In the genomic region with DNA sequence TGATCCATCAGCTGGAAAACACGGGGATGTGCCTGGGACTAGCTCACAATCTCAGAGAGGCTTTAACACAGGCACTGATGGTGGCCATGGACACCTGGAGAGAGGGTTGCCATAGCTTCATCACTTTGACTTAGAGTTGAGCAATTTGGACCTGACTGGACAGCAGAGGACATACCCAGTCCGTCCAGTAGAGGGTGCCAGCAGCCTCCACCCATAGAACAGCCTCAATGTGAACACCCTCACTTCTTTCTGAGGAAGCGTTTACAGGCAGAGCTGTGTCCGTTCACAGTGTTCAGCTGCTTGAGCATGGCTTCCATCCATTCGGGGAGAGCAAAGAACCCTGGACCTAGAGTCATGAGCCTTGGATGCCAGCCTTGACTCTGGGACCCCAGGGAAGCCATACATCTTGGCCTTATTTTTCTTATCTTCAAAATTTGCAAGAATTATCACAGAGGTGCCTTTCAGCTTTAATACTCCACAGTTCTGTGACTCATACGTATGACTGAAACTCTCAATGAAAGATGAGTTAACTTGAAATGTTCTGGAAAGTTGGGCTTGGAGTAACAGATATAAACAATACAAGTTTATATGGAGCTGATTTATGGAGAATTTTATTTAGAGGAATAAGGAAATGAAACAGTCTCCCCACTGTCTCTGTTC, we compare ENCODE assay signal across 8 cellular contexts.
A peak's percentile ranks its signal among the peaks of the same experiment; 100 is the strongest.
DNase-seq lines count a peak whose midpoint lies in the region; ATAC-seq and TF ChIP-seq lines count a peak whose summit lies in the region.

No MANE protein-coding gene starts in this region.

- no peak for ATAC-seq in activated CD4-positive, CD25-positive, alpha-beta regulatory T cell treated with anti-CD3 and anti-CD28 coated beads, Interleukin-2, amount 50 U/mL, for 24 hours
- ATAC-seq in HG02571 (IDR thresholded peaks at IDR 0.05; ENCODE audit: unreplicated experiment) (peak; percentile 78), lower lobe of right lung (peak; percentile 81 to 88)

- TF ChIP-seq CTCF in VCaP (conservative IDR thresholded peaks at IDR 0.05), result peak; percentile 98
- TF ChIP-seq CTCF in dorsolateral prefrontal cortex (IDR thresholded peaks at IDR 0.05 in 54 of 56, conservative IDR thresholded peaks at IDR 0.05 in 2 of 56; ENCODE audit: low read depth in 1 of 56, partially characterized antibody in 56 of 56), result peak; percentile 37 to 87 (median 78)
- TF ChIP-seq CTCF in lower lobe of right lung (IDR thresholded peaks at IDR 0.05), result peak; percentile 79

- H3K4me3 ChIP-seq in dorsolateral prefrontal cortex, result peak overlapping the region in 1 of 59 donors; percentile 26
- no peak overlapping the region for H3K4me3 ChIP-seq in lower lobe of right lung

- H3K27ac ChIP-seq in VCaP (no peak overlapping the region; the same call in 1 of the 2 replicates), dorsolateral prefrontal cortex (no peak overlapping the region), lower lobe of right lung (no peak overlapping the region)

- H3K4me1 ChIP-seq in lower lobe of right lung, result no peaks in the 10 kb centered on the region

- DNase-seq in activated CD4-positive, CD25-positive, alpha-beta regulatory T cell treated with anti-CD3 and anti-CD28 coated beads, Interleukin-2, amount 50 U/mL, for 72 hours, result peak; percentile 49
- DNase-seq in NCI-H146 treated with DMSO at 0.1 percent for 48 hours (lab: John Stamatoyannopoulos, UW; ENCODE audit: unreplicated experiment) (peak; percentile 6), dorsolateral prefrontal cortex (peak; percentile 41 to 82 (median 74)), lower lobe of right lung (peak; percentile 62)
- peak; percentile 11 for DNase-seq in stimulated activated CD8-positive, alpha-beta memory T cell treated with anti-CD3 and anti-CD28 coated beads, Interleukin-15, amount 100 ng/mL, for 24 hours (ENCODE audit: low read depth)

- no peaks in the 10 kb centered on the region for H3K27me3 ChIP-seq in dorsolateral prefrontal cortex
- H3K27me3 ChIP-seq in lower lobe of right lung (ENCODE audit: low read depth), result no peaks in the 10 kb centered on the region

- intact Hi-C loops in dorsolateral prefrontal cortex (cut with DNase I), result loop anchor here in 1 of 2 donors (10.0 kb wide), 1 partner anchor 396 kb away; no protein-coding TSS in a partner anchor
- intact Hi-C loops in lower lobe of right lung (cut with DNase I), result no loop called here

- no peaks in the 10 kb centered on the region for H3K36me3 ChIP-seq in lower lobe of right lung

- H3K9me3 ChIP-seq in lower lobe of right lung, result no peaks in the 10 kb centered on the region

Comparison
In these comparisons a context has a peak if more than half of its experiments do, and no peak if none do; other contexts are left out.
1. DNase-seq: peak in every context shown above with its lines; median percentile 74 in dorsolateral prefrontal cortex; 62 in lower lobe of right lung; 49 in activated CD4-positive, CD25-positive, alpha-beta regulatory T cell treated with anti-CD3 and anti-CD28 coated beads, Interleukin-2, amount 50 U/mL, for 72 hours; 11 in stimulated activated CD8-positive, alpha-beta memory T cell treated with anti-CD3 and anti-CD28 coated beads, Interleukin-15, amount 100 ng/mL, for 24 hours; 6 in NCI-H146 treated with DMSO at 0.1 percent for 48 hours.
2. ATAC-seq: peak in HG02571 (single experiment) and lower lobe of right lung (2 of 2); none in activated CD4-positive, CD25-positive, alpha-beta regulatory T cell treated with anti-CD3 and anti-CD28 coated beads, Interleukin-2, amount 50 U/mL, for 24 hours (0 of 2).
3. Peak in every context shown above with its lines, with median percentiles within 50 percentile points of each other: CTCF ChIP-seq.